ENCODE assay signal across 34 cellular contexts in the genomic region with DNA sequence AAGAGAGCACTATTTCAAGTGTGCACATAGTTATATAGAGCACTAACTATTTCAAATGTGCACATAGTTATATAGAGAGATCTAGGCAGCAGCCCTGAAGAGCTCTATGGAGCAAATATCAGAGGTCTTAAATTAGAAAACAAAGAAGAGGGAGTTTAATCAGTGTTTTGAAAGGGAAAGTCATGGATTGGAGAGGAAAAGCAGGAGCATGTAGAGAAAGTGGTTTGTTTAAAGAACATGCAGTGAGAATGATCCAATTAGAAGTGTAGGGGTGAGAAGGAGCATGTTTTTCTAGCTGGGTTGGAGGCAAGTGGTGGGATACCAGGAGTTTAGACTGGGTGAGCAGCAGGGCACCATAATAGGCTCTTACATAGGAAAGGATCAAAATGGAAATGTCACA.
"Had no signal": no experiment of that assay in that cellular context is flagged by ENCODE, and none has a peak within 500 bp of the region (broad histone marks: within the 10 kb centered on the region; RNA-seq: fewer than 3 reads in every experiment).

No MANE protein-coding gene starts in this region.

- H3K4me3 ChIP-seq: MG63 had no signal

- H3K9me3 ChIP-seq: MG63 had no signal

- H3K36me3 ChIP-seq: MG63 had no signal

- DNase-seq: Karpas-422, Kasumi-1, MG63, MM.1S, MV-4-11, NCI-H1048, NCI-H1092, NCI-H1092 treated with DMSO at 0.1 percent for 48 hours, NCI-H1105, NCI-H1105 treated with DMSO at 0.1 percent for 48 hours, NCI-H1417, NCI-H1417 treated with DMSO at 0.1 percent for 48 hours, NCI-H1436, NCI-H1436 treated with DMSO at 0.1 percent for 48 hours, NCI-H146, NCI-H1694, NCI-H1694 treated with DMSO at 0.1 percent for 48 hours, NCI-H187, NCI-H187 treated with DMSO at 0.1 percent for 48 hours, NCI-H1930, NCI-H2029, NCI-H2029 treated with DMSO at 0.1 percent for 48 hours, NCI-H2081, NCI-H2081 treated with DMSO at 0.1 percent for 48 hours, NCI-H2107, NCI-H2171, NCI-H2171 treated with DMSO at 0.1 percent for 48 hours, NCI-H2227 treated with DMSO at 0.1 percent for 48 hours, NCI-H226, NCI-H345, NCI-H446, NCI-H446 treated with DMSO at 0.1 percent for 48 hours, NCI-H510A, NCI-H510A treated with DMSO at 0.1 percent for 48 hours had no signal
